Comparison of ENCODE assay signal across 31 cellular contexts in the genomic region with DNA sequence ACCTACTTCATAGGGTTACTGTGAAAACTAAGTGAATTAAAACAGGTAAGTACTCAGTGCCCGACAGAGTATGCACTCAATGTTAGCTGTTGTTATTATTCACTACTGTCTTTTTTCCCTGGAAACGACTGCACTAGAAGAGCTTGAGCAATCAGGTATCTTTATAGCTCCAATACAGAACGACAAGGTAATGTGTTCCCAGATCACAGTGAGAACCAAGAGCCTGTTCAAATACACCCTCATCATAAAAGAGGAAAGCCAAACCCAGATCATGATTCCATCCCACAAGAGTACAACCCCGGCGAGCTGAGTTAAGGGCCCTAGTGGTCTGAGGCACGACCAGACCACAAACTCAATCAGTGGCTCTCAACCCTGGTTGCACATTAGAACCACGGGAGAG. TPM values are rescaled to one million over a fixed set of nuclear protein-coding genes. Genes with fewer than 3 reads are reported as not detected.
"Had no signal": no experiment of that assay in that cellular context is flagged by ENCODE, and none has a peak within 500 bp of the region (broad histone marks: within the 10 kb centered on the region; RNA-seq: fewer than 3 reads in every experiment).

No MANE protein-coding gene starts in this region.

- H3K27me3 ChIP-seq: adrenal gland, breast epithelium had no signal

- H3K4me3 ChIP-seq: adrenal gland, breast epithelium, SK-N-MC had no signal

- H3K36me3 Mint-ChIP-seq: activated naive CD8-positive, alpha-beta T cell treated with anti-CD3 and anti-CD28 coated beads for 36 hours had no signal

- ATAC-seq: activated CD4-positive, alpha-beta T cell treated with anti-CD3 and anti-CD28 coated beads for 36 hours; Panc1; Right ventricle myocardium inferior; T-cell had no signal

- H3K27ac ChIP-seq: adrenal gland, breast epithelium, KMS-11, SK-N-MC, VCaP had no signal

- H3K27me3 Mint-ChIP-seq: activated CD4-positive, alpha-beta memory T cell treated with anti-CD3 and anti-CD28 coated beads, Interleukin-2, amount 10 ng/mL, durations not matched to agents 7 days and 5 days; activated CD4-positive, alpha-beta T cell treated with anti-CD3 and anti-CD28 coated beads for 36 hours; activated naive CD8-positive, alpha-beta T cell treated with anti-CD3 and anti-CD28 coated beads for 36 hours; T-cell had no signal

- H3K36me3 ChIP-seq: breast epithelium had no signal

- H3K4me1 ChIP-seq: breast epithelium had no signal

- H3K27ac Mint-ChIP-seq: activated CD4-positive, alpha-beta memory T cell treated with anti-CD3 and anti-CD28 coated beads, Interleukin-2, amount 10 ng/mL, durations not matched to agents 7 days and 5 days; activated CD4-positive, alpha-beta T cell treated with anti-CD3 and anti-CD28 coated beads for 36 hours; activated naive CD4-positive, alpha-beta T cell treated with anti-CD3 and anti-CD28 coated beads for 36 hours; activated naive CD8-positive, alpha-beta T cell treated with anti-CD3 and anti-CD28 coated beads for 36 hours; T-cell had no signal

- H3K9me3 ChIP-seq: adrenal gland, breast epithelium had no signal

- H3K9me3 Mint-ChIP-seq: activated CD4-positive, alpha-beta memory T cell treated with anti-CD3 and anti-CD28 coated beads, Interleukin-2, amount 10 ng/mL, durations not matched to agents 7 days and 5 days; activated naive CD4-positive, alpha-beta T cell treated with anti-CD3 and anti-CD28 coated beads for 36 hours; activated naive CD8-positive, alpha-beta T cell treated with anti-CD3 and anti-CD28 coated beads for 36 hours; T-cell had no signal

- H3K4me2 ChIP-seq: KMS-11 had no signal

- H3K4me3 Mint-ChIP-seq: activated CD4-positive, alpha-beta memory T cell treated with anti-CD3 and anti-CD28 coated beads, Interleukin-2, amount 10 ng/mL, durations not matched to agents 7 days and 5 days; activated CD4-positive, alpha-beta T cell treated with anti-CD3 and anti-CD28 coated beads for 36 hours; activated naive CD4-positive, alpha-beta T cell treated with anti-CD3 and anti-CD28 coated beads for 36 hours; activated naive CD8-positive, alpha-beta T cell treated with anti-CD3 and anti-CD28 coated beads for 36 hours; T-cell had no signal

- H3K4me1 Mint-ChIP-seq: activated CD4-positive, alpha-beta memory T cell treated with anti-CD3 and anti-CD28 coated beads, Interleukin-2, amount 10 ng/mL, durations not matched to agents 7 days and 5 days; activated CD4-positive, alpha-beta T cell treated with anti-CD3 and anti-CD28 coated beads for 36 hours; activated naive CD8-positive, alpha-beta T cell treated with anti-CD3 and anti-CD28 coated beads for 36 hours had no signal

- DNase-seq: activated CD4-positive, alpha-beta memory T cell treated with anti-CD3 and anti-CD28 coated beads, Interleukin-2, amount 10 ng/mL, durations not matched to agents 7 days and 5 days; activated CD4-positive, alpha-beta T cell treated with anti-CD3 and anti-CD28 coated beads for 36 hours; activated CD4-positive, alpha-beta T cell treated with anti-CD3 and anti-CD28 coated beads, Interleukin-2, amount 50 U/mL, for 1 hour; activated CD4-positive, CD25-positive, alpha-beta regulatory T cell; activated effector memory CD4-positive, alpha-beta T cell treated with Interleukin-2 at 50 U/mL for 16 hours; activated naive CD4-positive, alpha-beta T cell treated with anti-CD3 and anti-CD28 coated beads for 36 hours; activated naive CD8-positive, alpha-beta T cell treated with anti-CD3 and anti-CD28 coated beads for 36 hours; activated T-cell treated with anti-CD3 and anti-CD28 coated beads for 4 hours; adrenal gland; central memory CD4-positive, alpha-beta T cell; NCI-H1092; NCI-H1417; NCI-H2029; NCI-H2107; NCI-H2171 treated with DMSO at 0.1 percent for 48 hours; NCI-H226; NCI-H510A treated with DMSO at 0.1 percent for 48 hours; NCI-H69; NK-92 treated with Interleukin-12 subunit alpha and Interleukin-12 subunit beta, amount 100 ng/mL, for 24 hours; OCI-M1; RPMI8226; T-cell had no signal

RNA-seq across cellular contexts. Expression of gene RSPH9, which starts 32.9 kb away (rescaled TPM):
- total RNA-seq: activated CD4-positive, alpha-beta memory T cell treated with anti-CD3 and anti-CD28 coated beads, Interleukin-2, amount 10 ng/mL, durations not matched to agents 7 days and 5 days; activated CD4-positive, alpha-beta T cell treated with anti-CD3 and anti-CD28 coated beads for 36 hours; activated CD8-positive, alpha-beta memory T cell treated with anti-CD3 and anti-CD28 coated beads for 36 hours; activated naive CD4-positive, alpha-beta T cell treated with anti-CD3 and anti-CD28 coated beads for 36 hours; activated naive CD8-positive, alpha-beta T cell treated with anti-CD3 and anti-CD28 coated beads for 36 hours; breast epithelium; MCF 10A; T-cell; T-helper 2 cell treated with Interferon-gamma antibody and Interleukin-4, amounts not matched to agents 100 ng/mL and 5 ng/mL, for 36 hours had no signal
